18 cellular contexts compared by ENCODE assay signal in genomic region chr17:34474706-34475105, GRCh38.
"Had no signal": no experiment of that assay in that cellular context is flagged by ENCODE, and none has a peak within 500 bp of the region (broad histone marks: within the 10 kb centered on the region; RNA-seq: fewer than 3 reads in every experiment).

No MANE protein-coding gene starts in this region.

- H3K4me3 ChIP-seq: colonic mucosa, mucosa of descending colon, pancreas, upper lobe of right lung had no signal

- H3K36me3 ChIP-seq: colonic mucosa, pancreas, upper lobe of right lung had no signal

- DNase-seq: activated CD4-positive, alpha-beta T cell treated with anti-CD3 and anti-CD28 coated beads, Interleukin-2, amount 10 ng/mL, durations not matched to agents 7 days and 5 days; activated CD8-positive, alpha-beta T cell treated with anti-CD3 and anti-CD28 coated beads, Interleukin-2, amount 10 ng/mL, durations not matched to agents 7 days and 5 days; activated naive CD4-positive, alpha-beta T cell treated with anti-CD3 and anti-CD28 coated beads for 36 hours; activated T-cell treated with anti-CD3 and anti-CD28 coated beads, Interleukin-2, amount 50 U/mL, for 24 hours; anterior cingulate cortex; colonic mucosa; hypothalamus; immature natural killer cell; mucosa of descending colon; naive B cell; pancreas; stimulated activated CD4-positive, alpha-beta T cell treated with anti-CD3 and anti-CD28 coated beads, Interleukin-4, amount 100 ng/mL, for 24 hours; stimulated activated naive CD4-positive, alpha-beta T cell; T-helper 1 cell; T-helper 9 cell; upper lobe of right lung had no signal

- H3K4me1 ChIP-seq: colonic mucosa, pancreas, upper lobe of right lung had no signal

- H3K9me3 ChIP-seq: colonic mucosa, mucosa of descending colon, pancreas, upper lobe of right lung had no signal

- H3K27ac ChIP-seq: colonic mucosa, pancreas, upper lobe of right lung had no signal

- ATAC-seq: activated CD4-positive, CD25-positive, alpha-beta regulatory T cell treated with anti-CD3 and anti-CD28 coated beads, Interleukin-2, amount 50 U/mL, for 24 hours; activated CD8-positive, alpha-beta T cell treated with anti-CD3 and anti-CD28 coated beads, Interleukin-2, amount 10 ng/mL, durations not matched to agents 7 days and 5 days; mucosa of descending colon; pancreas; sciatic nerve; upper lobe of right lung had no signal

- H3K27me3 ChIP-seq: colonic mucosa, pancreas, upper lobe of right lung had no signal
